Comparison of ENCODE assay signal across 28 cellular contexts in genomic region chr2:71714601-71715240, GRCh38.
"Had no signal": no experiment of that assay in that cellular context is flagged by ENCODE, and none has a peak within 500 bp of the region (broad histone marks: within the 10 kb centered on the region; RNA-seq: fewer than 3 reads in every experiment).

No MANE protein-coding gene starts in this region.

- H3K9me3 ChIP-seq: gastroesophageal sphincter, neutrophil, ovary, stomach, tibial artery had no signal

- H3K36me3 ChIP-seq: gastroesophageal sphincter, neutrophil, ovary, stomach, tibial artery had no signal

- H3K27me3 ChIP-seq: gastroesophageal sphincter, ovary, stomach, tibial artery had no signal

- H3K27ac ChIP-seq: epithelial cell of prostate, gastroesophageal sphincter, neutrophil, ovary, stomach had no signal

- DNase-seq: activated CD4-positive, alpha-beta T cell treated with anti-CD3 and anti-CD28 coated beads, Interleukin-2, amount 10 ng/mL, durations not matched to agents 24 days and 14 days; activated CD4-positive, CD25-positive, alpha-beta regulatory T cell treated with anti-CD3 and anti-CD28 coated beads, Interleukin-2, amount 50 U/mL, for 72 hours; activated CD8-positive, alpha-beta memory T cell treated with anti-CD3 and anti-CD28 coated beads, Interleukin-2, amount 50 U/mL, for 4 hours; activated gamma-delta T cell; activated naive CD4-positive, alpha-beta T cell treated with anti-CD3 and anti-CD28 coated beads, Interleukin-2, amount 10 ng/mL, durations not matched to agents 7 days and 5 days; activated naive CD8-positive, alpha-beta T cell treated with anti-CD3 and anti-CD28 coated beads, Interleukin-2, amount 10 ng/mL, durations not matched to agents 7 days and 5 days; activated T-cell treated with anti-CD3 and anti-CD28 coated beads, Interleukin-2, amount 50 U/mL, for 24 hours; amniotic stem cell; central memory CD4-positive, alpha-beta T cell; dermis blood vessel endothelial cell; effector CD4-positive, alpha-beta T cell; hippocampal formation; left cardiac atrium; left ventricle myocardium superior; naive B cell; nephron progenitor cell; ovary; retina; stimulated activated CD4-positive, alpha-beta T cell treated with anti-CD3 and anti-CD28 coated beads, Interleukin-1b, Interleukin-23, amount 100 ng/mL, for 48 hours; stimulated activated CD4-positive, alpha-beta T cell treated with anti-CD3 and anti-CD28 coated beads, Interleukin-4, amount 100 ng/mL, for 4 hours; stimulated activated CD8-positive, alpha-beta memory T cell treated with anti-CD3 and anti-CD28 coated beads, Interleukin-4, amount 100 ng/mL, for 48 hours; stomach had no signal

- ATAC-seq: gastroesophageal sphincter; left ventricle myocardium superior; stimulated activated memory B cell treated with anti-CD40 and anti-IgM and Interleukin-4, amounts not matched to agents 10 μg/mL and 1 μg/mL and 100 μg/mL, for 72 hours had no signal

- H3K4me2 ChIP-seq: smooth muscle cell had no signal

- H3K4me3 ChIP-seq: gastroesophageal sphincter, ovary, smooth muscle cell, stomach, tibial artery had no signal
